ENCODE assay signal across 8 cellular contexts in genomic region chr4:109302366-109303140, GRCh38. TPM values are rescaled to one million over a fixed set of nuclear protein-coding genes. Genes with fewer than 3 reads are reported as not detected.
DNase-seq lines count a peak whose midpoint lies in the region; ATAC-seq and TF ChIP-seq lines count a peak whose summit lies in the region.

TSS of gene COL25A1 (minus strand) at chr4:109302658.

- peak; percentile 65 for DNase-seq in RWPE2 (ENCODE audit: low spot score)
- DNase-seq in activated naive CD8-positive, alpha-beta T cell treated with anti-CD3 and anti-CD28 coated beads, Interleukin-2, amount 10 ng/mL, durations not matched to agents 7 days and 5 days, result peak; percentile 54
- DNase-seq in left cardiac atrium, result peak; percentile 68
- DNase-seq in progenitor cell of endocrine pancreas (ENCODE audit: low spot score, unreplicated experiment), result peak; percentile 77
- DNase-seq in SKM-1 (lab: John Stamatoyannopoulos, UW; ENCODE audit: unreplicated experiment), result no peak
- DNase-seq in medulla oblongata (ENCODE audit: extremely low spot score), result no peak
- no peak for DNase-seq in inferior parietal cortex (ENCODE audit: extremely low spot score)

- H3K36me3 ChIP-seq in RWPE2 (ENCODE audit: low read depth), result no peaks in the 10 kb centered on the region

- H3K36me3 Mint-ChIP-seq in activated naive CD8-positive, alpha-beta T cell treated with anti-CD3 and anti-CD28 coated beads, Interleukin-2, amount 10 ng/mL, durations not matched to agents 7 days and 5 days, result no peaks in the 10 kb centered on the region
- no peaks in the 10 kb centered on the region for H3K36me3 Mint-ChIP-seq in progenitor cell of endocrine pancreas (ENCODE audit: insufficient read depth)

- TF ChIP-seq CTCF in RWPE2 (IDR thresholded peaks at IDR 0.05; ENCODE audit: poor library complexity, severe bottlenecking) (no peak), progenitor cell of endocrine pancreas (IDR thresholded peaks at IDR 0.05; ENCODE audit: unreplicated experiment) (no peak)

- no peaks in the 10 kb centered on the region for H3K4me1 ChIP-seq in RWPE2 (ENCODE audit: insufficient read depth, poor library complexity, severe bottlenecking)

- peaks cover 59% of the 10 kb centered on the region for H3K27me3 ChIP-seq in RWPE2 (ENCODE audit: insufficient read depth, poor library complexity, severe bottlenecking)

- peaks cover 78% of the 10 kb centered on the region for H3K27me3 Mint-ChIP-seq in activated naive CD8-positive, alpha-beta T cell treated with anti-CD3 and anti-CD28 coated beads, Interleukin-2, amount 10 ng/mL, durations not matched to agents 7 days and 5 days
- peaks cover 62% of the 10 kb centered on the region for H3K27me3 Mint-ChIP-seq in progenitor cell of endocrine pancreas

- intact Hi-C loops in left cardiac atrium (cut with DNase I), result no loop called here

- no peaks in the 10 kb centered on the region for H3K9me3 ChIP-seq in RWPE2 (ENCODE audit: severe bottlenecking)

- peak; percentile 32 for ATAC-seq in GM19351 (IDR thresholded peaks at IDR 0.05; ENCODE audit: unreplicated experiment)
- ATAC-seq in RWPE2 (ENCODE audit: low read depth), result peak; percentile 81
- peak; percentile 71 for ATAC-seq in activated naive CD8-positive, alpha-beta T cell treated with anti-CD3 and anti-CD28 coated beads, Interleukin-2, amount 10 ng/mL, durations not matched to agents 7 days and 5 days (ENCODE audit: low read depth)
- peak; percentile 80 to 90 for ATAC-seq in left cardiac atrium

- peaks cover 8% of the 10 kb centered on the region for H3K4me1 Mint-ChIP-seq in activated naive CD8-positive, alpha-beta T cell treated with anti-CD3 and anti-CD28 coated beads, Interleukin-2, amount 10 ng/mL, durations not matched to agents 7 days and 5 days
- H3K4me1 Mint-ChIP-seq in progenitor cell of endocrine pancreas (ENCODE audit: low read depth), result peaks cover 4% of the 10 kb centered on the region

- peak within 1 kb of the TSS; percentile 76 for H3K4me3 Mint-ChIP-seq in activated naive CD8-positive, alpha-beta T cell treated with anti-CD3 and anti-CD28 coated beads, Interleukin-2, amount 10 ng/mL, durations not matched to agents 7 days and 5 days
- H3K4me3 Mint-ChIP-seq in progenitor cell of endocrine pancreas (ENCODE audit: low read depth), result peak within 1 kb of the TSS; percentile 81

- peak within 1 kb of the TSS; percentile 28 for H3K4me3 ChIP-seq in RWPE2 (ENCODE audit: severe bottlenecking)

- no peak within 1 kb of the TSS for H3K27ac Mint-ChIP-seq in activated naive CD8-positive, alpha-beta T cell treated with anti-CD3 and anti-CD28 coated beads, Interleukin-2, amount 10 ng/mL, durations not matched to agents 7 days and 5 days
- H3K27ac Mint-ChIP-seq in progenitor cell of endocrine pancreas, result peak within 1 kb of the TSS; percentile 51

- H3K9me3 Mint-ChIP-seq in activated naive CD8-positive, alpha-beta T cell treated with anti-CD3 and anti-CD28 coated beads, Interleukin-2, amount 10 ng/mL, durations not matched to agents 7 days and 5 days, result no peaks in the 10 kb centered on the region
- H3K9me3 Mint-ChIP-seq in progenitor cell of endocrine pancreas (ENCODE audit: low read depth), result no peaks in the 10 kb centered on the region

- H3K27ac ChIP-seq in RWPE2 (ENCODE audit: poor library complexity, severe bottlenecking), result no peak within 1 kb of the TSS

- POLR2A ChIA-PET in activated naive CD8-positive, alpha-beta T cell treated with anti-CD3 and anti-CD28 coated beads, Interleukin-2, amount 10 ng/mL, durations not matched to agents 7 days and 5 days (lab: Charles Lee), result no interaction called here

RNA-seq across cellular contexts. Expression of gene COL25A1, which starts in this region (rescaled TPM):
- under 1 TPM in 1 of 2 experiments, not detected in 1; 0.67 TPM for total RNA-seq in activated naive CD8-positive, alpha-beta T cell treated with anti-CD3 and anti-CD28 coated beads, Interleukin-2, amount 10 ng/mL, durations not matched to agents 7 days and 5 days
- total RNA-seq in left cardiac atrium, result 1 to 10 TPM in 1 of 2 donors, under 1 TPM in 1; 0.74 to 1.5 TPM
- 3.8 and 3.9 TPM in 2 replicates for total RNA-seq in progenitor cell of endocrine pancreas

Comparison
In these comparisons a context has a peak if more than half of its experiments do, and no peak if none do; other contexts are left out.
1. Peak in DNase-seq and ATAC-seq in activated naive CD8-positive, alpha-beta T cell treated with anti-CD3 and anti-CD28 coated beads, Interleukin-2, amount 10 ng/mL, durations not matched to agents 7 days and 5 days; RNA of the gene not detected or under 1 TPM.
2. ATAC-seq: peak in every context shown above with its lines; median percentile 85 in left cardiac atrium; 81 in RWPE2; 71 in activated naive CD8-positive, alpha-beta T cell treated with anti-CD3 and anti-CD28 coated beads, Interleukin-2, amount 10 ng/mL, durations not matched to agents 7 days and 5 days; 32 in GM19351.
3. DNase-seq: peak in RWPE2 (single experiment), left cardiac atrium (single experiment) and progenitor cell of endocrine pancreas (single experiment); none in SKM-1 (single experiment), medulla oblongata (single experiment) and inferior parietal cortex (single experiment).